In the genomic region with DNA sequence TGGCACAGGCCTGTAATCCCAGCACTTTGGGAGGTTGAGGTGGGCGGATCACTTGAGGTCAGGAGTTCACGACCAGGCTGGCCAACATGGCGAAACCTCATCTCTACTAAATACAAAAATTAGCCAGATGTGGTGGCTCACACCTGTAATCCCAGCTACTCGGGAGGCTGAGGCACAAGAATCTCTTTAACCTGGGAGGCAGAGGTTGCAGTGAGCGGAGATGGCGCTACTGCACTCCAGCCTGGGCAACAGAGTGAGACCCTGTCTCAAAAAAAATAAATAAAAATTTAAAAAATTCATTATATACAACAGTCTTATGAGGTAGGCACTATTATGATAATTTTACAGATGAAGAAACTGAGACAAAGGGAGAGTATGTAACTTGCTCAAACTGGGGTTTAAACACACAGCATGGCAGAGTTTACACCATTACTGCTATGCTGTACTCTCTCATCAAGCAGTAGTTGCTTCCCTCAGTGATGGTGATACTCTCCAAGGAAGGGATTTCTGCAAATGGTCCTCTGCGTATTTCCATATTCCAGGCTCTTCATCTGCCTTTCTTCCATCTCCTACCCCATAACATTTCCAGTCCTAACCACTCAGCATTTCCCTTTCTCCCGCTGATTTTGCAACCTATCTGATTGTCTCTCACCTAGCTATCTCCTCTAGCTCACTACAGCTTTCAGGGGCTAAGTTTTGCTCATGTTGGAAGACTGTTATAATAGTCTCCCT, we compare ENCODE assay signal across 3 cellular contexts.
TF ChIP-seq lines count a peak whose summit lies in the region.

No MANE protein-coding gene starts in this region.

TF ChIP-seq in GM12891, 5 proteins besides CTCF, POLR2A, EP300 and RAD21 (continued from another document):
- TF ChIP-seq SPI1 (IDR thresholded peaks at IDR 0.05; ENCODE audit: low read depth, low read length): no peak
- no peak for TF ChIP-seq PAX5 (IDR thresholded peaks at IDR 0.05; ENCODE audit: insufficient read depth, low read length, severe bottlenecking)
- TF ChIP-seq POU2F2 (IDR thresholded peaks at IDR 0.05; ENCODE audit: low read depth, low read length): no peak

TF ChIP-seq in WTC11, 78 proteins besides CTCF, POLR2A, EP300 and RAD21 (continued from another document):
- TF ChIP-seq, protein P1, sequence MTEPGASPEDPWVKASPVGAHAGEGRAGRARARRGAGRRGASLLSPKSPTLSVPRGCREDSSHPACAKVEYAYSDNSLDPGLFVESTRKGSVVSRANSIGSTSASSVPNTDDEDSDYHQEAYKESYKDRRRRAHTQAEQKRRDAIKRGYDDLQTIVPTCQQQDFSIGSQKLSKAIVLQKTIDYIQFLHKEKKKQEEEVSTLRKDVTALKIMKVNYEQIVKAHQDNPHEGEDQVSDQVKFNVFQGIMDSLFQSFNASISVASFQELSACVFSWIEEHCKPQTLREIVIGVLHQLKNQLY (CRISPR knock-in tag; IDR thresholded peaks at IDR 0.05): no peak
- TF ChIP-seq FOXK1 (CRISPR knock-in tag; IDR thresholded peaks at IDR 0.05): no peak
- no peak for TF ChIP-seq OVOL2 (CRISPR knock-in tag; IDR thresholded peaks at IDR 0.05; ENCODE audit: borderline replicate concordance)
- no peak for TF ChIP-seq MXD4 (CRISPR knock-in tag; IDR thresholded peaks at IDR 0.05; ENCODE audit: borderline replicate concordance)
- no peak for TF ChIP-seq ETV6 (CRISPR knock-in tag; IDR thresholded peaks at IDR 0.05)
- no peak for TF ChIP-seq FOXJ3 (CRISPR knock-in tag; IDR thresholded peaks at IDR 0.05; ENCODE audit: borderline replicate concordance)
- TF ChIP-seq TCF7 (CRISPR knock-in tag; IDR thresholded peaks at IDR 0.05; ENCODE audit: low read depth): no peak
- no peak for TF ChIP-seq MYBL2 (CRISPR knock-in tag; IDR thresholded peaks at IDR 0.05)
- TF ChIP-seq, protein P2, sequence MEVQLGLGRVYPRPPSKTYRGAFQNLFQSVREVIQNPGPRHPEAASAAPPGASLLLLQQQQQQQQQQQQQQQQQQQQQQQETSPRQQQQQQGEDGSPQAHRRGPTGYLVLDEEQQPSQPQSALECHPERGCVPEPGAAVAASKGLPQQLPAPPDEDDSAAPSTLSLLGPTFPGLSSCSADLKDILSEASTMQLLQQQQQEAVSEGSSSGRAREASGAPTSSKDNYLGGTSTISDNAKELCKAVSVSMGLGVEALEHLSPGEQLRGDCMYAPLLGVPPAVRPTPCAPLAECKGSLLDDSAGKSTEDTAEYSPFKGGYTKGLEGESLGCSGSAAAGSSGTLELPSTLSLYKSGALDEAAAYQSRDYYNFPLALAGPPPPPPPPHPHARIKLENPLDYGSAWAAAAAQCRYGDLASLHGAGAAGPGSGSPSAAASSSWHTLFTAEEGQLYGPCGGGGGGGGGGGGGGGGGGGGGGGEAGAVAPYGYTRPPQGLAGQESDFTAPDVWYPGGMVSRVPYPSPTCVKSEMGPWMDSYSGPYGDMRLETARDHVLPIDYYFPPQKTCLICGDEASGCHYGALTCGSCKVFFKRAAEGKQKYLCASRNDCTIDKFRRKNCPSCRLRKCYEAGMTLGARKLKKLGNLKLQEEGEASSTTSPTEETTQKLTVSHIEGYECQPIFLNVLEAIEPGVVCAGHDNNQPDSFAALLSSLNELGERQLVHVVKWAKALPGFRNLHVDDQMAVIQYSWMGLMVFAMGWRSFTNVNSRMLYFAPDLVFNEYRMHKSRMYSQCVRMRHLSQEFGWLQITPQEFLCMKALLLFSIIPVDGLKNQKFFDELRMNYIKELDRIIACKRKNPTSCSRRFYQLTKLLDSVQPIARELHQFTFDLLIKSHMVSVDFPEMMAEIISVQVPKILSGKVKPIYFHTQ (CRISPR knock-in tag; IDR thresholded peaks at IDR 0.05): no peak
- TF ChIP-seq, protein P3, sequence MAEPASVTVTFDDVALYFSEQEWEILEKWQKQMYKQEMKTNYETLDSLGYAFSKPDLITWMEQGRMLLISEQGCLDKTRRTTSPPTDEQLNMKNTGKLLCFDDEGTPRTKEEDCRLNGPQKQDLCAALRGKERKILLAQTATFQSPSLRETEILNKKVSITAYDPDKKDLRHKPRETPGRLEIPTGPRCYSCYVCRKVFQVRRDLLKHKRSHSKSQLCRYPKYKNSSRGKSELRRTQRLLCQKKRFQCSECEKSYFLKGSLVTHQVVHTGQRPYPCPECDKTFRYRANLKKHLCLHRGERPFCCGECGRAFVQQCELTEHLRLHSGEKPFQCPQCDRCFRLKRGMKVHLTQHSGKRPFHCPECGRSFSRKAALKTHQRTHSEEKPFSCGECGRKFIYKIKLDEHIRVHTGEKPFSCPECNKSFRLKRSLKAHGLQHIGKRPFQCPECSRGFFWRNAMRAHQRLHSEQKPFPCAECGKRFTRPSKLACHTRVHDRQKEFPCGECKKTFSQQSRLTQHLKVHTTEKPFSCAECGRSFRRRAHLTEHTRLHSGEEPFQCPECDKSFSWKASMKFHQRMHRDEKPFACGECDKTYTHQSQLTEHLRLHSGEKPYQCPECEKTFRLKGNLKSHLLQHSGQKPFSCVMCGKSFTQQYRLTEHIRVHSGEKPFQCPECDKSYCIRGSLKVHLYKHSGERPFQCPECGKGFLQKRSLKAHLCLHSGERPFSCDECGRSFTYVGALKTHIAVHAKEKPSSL (CRISPR knock-in tag; conservative IDR thresholded peaks at IDR 0.05): no peak
TF ChIP-seq in WTC11: peak in this region for 0.

TF ChIP-seq in HepG2, 621 proteins besides CTCF, POLR2A, EP300 and RAD21 (continued from another document):
- TF ChIP-seq IRF2 (CRISPR knock-in tag; IDR thresholded peaks at IDR 0.05) (no peak), ZNF160 (CRISPR knock-in tag; IDR thresholded peaks at IDR 0.05) (no peak), AGO2 (optimal IDR thresholded peaks at IDR 0.05; ENCODE audit: low read depth, low read length) (peak; percentile 26), ISX (CRISPR knock-in tag; conservative IDR thresholded peaks at IDR 0.05) (no peak), MATR3 (CRISPR knock-in tag; IDR thresholded peaks at IDR 0.05) (no peak), ZFY (CRISPR knock-in tag; IDR thresholded peaks at IDR 0.05) (no peak)
- TF ChIP-seq, protein P4, sequence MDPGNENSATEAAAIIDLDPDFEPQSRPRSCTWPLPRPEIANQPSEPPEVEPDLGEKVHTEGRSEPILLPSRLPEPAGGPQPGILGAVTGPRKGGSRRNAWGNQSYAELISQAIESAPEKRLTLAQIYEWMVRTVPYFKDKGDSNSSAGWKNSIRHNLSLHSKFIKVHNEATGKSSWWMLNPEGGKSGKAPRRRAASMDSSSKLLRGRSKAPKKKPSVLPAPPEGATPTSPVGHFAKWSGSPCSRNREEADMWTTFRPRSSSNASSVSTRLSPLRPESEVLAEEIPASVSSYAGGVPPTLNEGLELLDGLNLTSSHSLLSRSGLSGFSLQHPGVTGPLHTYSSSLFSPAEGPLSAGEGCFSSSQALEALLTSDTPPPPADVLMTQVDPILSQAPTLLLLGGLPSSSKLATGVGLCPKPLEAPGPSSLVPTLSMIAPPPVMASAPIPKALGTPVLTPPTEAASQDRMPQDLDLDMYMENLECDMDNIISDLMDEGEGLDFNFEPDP (CRISPR knock-in tag; conservative IDR thresholded peaks at IDR 0.05): 0 out of 2 replicates have a peak, but pooled peaks have one; percentile 69
- TF ChIP-seq, protein P5, sequence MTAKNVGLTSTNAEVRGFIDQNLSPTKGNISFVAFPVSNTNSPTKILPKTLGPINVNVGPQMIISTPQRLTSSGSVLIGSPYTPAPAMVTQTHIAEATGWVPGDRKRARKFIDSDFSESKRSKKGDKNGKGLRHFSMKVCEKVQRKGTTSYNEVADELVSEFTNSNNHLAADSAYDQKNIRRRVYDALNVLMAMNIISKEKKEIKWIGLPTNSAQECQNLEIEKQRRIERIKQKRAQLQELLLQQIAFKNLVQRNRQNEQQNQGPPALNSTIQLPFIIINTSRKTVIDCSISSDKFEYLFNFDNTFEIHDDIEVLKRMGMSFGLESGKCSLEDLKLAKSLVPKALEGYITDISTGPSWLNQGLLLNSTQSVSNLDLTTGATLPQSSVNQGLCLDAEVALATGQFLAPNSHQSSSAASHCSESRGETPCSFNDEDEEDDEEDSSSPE (CRISPR knock-in tag; IDR thresholded peaks at IDR 0.05): no peak
- TF ChIP-seq, protein P6, sequence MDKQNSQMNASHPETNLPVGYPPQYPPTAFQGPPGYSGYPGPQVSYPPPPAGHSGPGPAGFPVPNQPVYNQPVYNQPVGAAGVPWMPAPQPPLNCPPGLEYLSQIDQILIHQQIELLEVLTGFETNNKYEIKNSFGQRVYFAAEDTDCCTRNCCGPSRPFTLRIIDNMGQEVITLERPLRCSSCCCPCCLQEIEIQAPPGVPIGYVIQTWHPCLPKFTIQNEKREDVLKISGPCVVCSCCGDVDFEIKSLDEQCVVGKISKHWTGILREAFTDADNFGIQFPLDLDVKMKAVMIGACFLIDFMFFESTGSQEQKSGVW (CRISPR knock-in tag; IDR thresholded peaks at IDR 0.05; ENCODE audit: borderline replicate concordance): no peak
